ENCODE assay signal across 8 cellular contexts in genomic region chr2:85266424-85267041, GRCh38.
DNase-seq lines count a peak whose midpoint lies in the region; ATAC-seq and TF ChIP-seq lines count a peak whose summit lies in the region.

No MANE protein-coding gene starts in this region.

- no peaks in the 10 kb centered on the region for H3K9me2 ChIP-seq in Karpas-422 (replicated peaks; ENCODE audit: insufficient read depth, low read length)

- H3K27me3 ChIP-seq in BE2C: no peaks in the 10 kb centered on the region
- H3K27me3 ChIP-seq in Karpas-422 (ENCODE audit: low read length): no peaks in the 10 kb centered on the region

- H3K36me3 ChIP-seq in BE2C (no peaks in the 10 kb centered on the region), Karpas-422 (ENCODE audit: insufficient read depth, low read length) (no peaks in the 10 kb centered on the region)

- no peak for ATAC-seq in GM21786 (IDR thresholded peaks at IDR 0.05; ENCODE audit: unreplicated experiment)

- TF ChIP-seq CTCF in BE2C (IDR thresholded peaks at IDR 0.05; ENCODE audit: low read depth, low read length) (peak; percentile 81), coronary artery (IDR thresholded peaks at IDR 0.05) (peak; percentile 74)

- H3K79me2 ChIP-seq in Karpas-422 (ENCODE audit: low read length): no peaks in the 10 kb centered on the region

- no peaks in the 10 kb centered on the region for H3K4me1 ChIP-seq in BE2C
- no peaks in the 10 kb centered on the region for H3K4me1 ChIP-seq in Karpas-422 (ENCODE audit: low read length)

- H3K4me2 ChIP-seq in Karpas-422 (ENCODE audit: low read depth, low read length, poor library complexity, severe bottlenecking): no peak overlapping the region

- H3K9ac ChIP-seq in Karpas-422 (ENCODE audit: low read length): no peak overlapping the region

- no peak overlapping the region for H2AFZ ChIP-seq in Karpas-422 (ENCODE audit: low read length)

- H3K27ac ChIP-seq in Karpas-422 (ENCODE audit: low read length) (no peak overlapping the region), coronary artery (peak overlapping the region in 1 of 2 donors; percentile 22)

- peak; percentile 66 for DNase-seq in BE2C
- DNase-seq in GM19238 (ENCODE audit: insufficient read length, low spot score): peak; percentile 62
- DNase-seq in Karpas-422: peak; percentile 92
- peak; percentile 68 to 69 for DNase-seq in activated CD4-positive, alpha-beta T cell treated with anti-CD3 and anti-CD28 coated beads for 4 hours
- DNase-seq in coronary artery (ENCODE audit: low spot score): no peak
- peak; percentile 62 to 77 for DNase-seq in lung microvascular endothelial cell (ENCODE audit: low read depth in 2 of 2)
- peak; percentile 68 to 72 for DNase-seq in stimulated activated CD8-positive, alpha-beta memory T cell treated with anti-CD3 and anti-CD28 coated beads, Interleukin-2, amount 100 ng/mL, for 48 hours (ENCODE audit: low read depth in 2 of 2)

- H3K4me3 ChIP-seq in BE2C (ENCODE audit: low read depth, low read length) (no peak overlapping the region), Karpas-422 (ENCODE audit: low read length) (no peak overlapping the region), coronary artery (no peak overlapping the region)

- H4K20me1 ChIP-seq in Karpas-422 (ENCODE audit: insufficient read depth, low read depth, low read length): no peaks in the 10 kb centered on the region

- H3K9me3 ChIP-seq in BE2C (no peaks in the 10 kb centered on the region), Karpas-422 (ENCODE audit: low read length) (no peaks in the 10 kb centered on the region)
